ENCODE assay signal across 1 cellular context in the genomic region with DNA sequence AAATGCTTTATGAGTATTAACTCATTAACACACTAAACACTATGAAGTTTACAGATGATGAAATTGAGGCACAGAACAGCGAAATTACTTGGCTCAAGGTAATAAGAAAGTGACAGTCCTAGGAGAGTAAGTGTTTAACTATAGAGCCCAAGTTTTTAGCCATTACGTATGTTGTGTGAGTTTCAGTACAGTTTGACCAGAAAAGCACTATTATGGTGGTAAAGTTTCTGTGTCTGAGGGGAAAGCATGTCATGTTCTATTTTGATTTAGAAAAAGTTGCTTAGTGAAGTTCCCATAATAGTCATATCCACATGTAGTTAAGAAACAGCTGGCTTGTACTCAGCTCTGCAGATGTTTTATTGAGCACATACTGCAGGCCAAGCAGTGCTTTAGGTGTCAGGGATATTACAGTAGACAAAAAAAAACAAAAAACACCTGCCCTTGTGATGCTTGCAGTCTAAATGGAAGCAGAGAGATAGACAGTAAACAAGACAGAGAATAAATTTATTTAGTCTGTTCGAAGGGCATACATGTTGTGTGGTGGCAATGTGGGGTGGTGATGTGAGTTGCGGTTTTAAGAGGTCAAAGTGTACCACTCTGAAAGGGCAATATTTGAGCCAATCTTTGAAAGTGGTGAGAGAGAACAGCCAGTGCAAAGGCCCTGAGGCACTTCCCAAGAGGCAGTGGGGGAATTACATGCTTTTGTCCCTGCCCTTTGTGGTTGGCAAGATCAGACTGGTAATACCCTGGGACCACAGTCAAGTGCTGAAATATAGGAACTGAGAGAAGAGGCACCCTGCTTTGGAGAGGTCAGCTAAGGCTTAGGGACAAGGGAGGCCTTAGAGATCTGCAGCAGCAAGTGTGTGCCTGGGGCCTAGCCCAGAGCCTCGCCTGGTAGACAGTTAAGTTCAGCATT.
TF ChIP-seq lines count a peak whose summit lies in the region.

No MANE protein-coding gene starts in this region.

TF ChIP-seq in GM12878, 131 proteins besides CTCF, POLR2A, EP300 and RAD21 (continued from another document):
- no peak for TF ChIP-seq ZBTB33 (IDR thresholded peaks at IDR 0.05)
- 0 out of 2 replicates have a peak, but pooled peaks have one; percentile 48 for TF ChIP-seq CHD4 (IDR thresholded peaks at IDR 0.05)
- no peak for TF ChIP-seq ELK1 (IDR thresholded peaks at IDR 0.05; ENCODE audit: low read depth, low read length)
- TF ChIP-seq KLF5 (IDR thresholded peaks at IDR 0.05; ENCODE audit: partially characterized antibody) = no peak
- TF ChIP-seq ATF7 (IDR thresholded peaks at IDR 0.05; ENCODE audit: low read depth) = peak; percentile 80
- TF ChIP-seq SMC3 (IDR thresholded peaks at IDR 0.05; ENCODE audit: borderline replicate concordance, low read length) = peak; percentile 25; the same call in 1 of the 2 replicates
- TF ChIP-seq KDM1A (IDR thresholded peaks at IDR 0.05; ENCODE audit: borderline replicate concordance) = no peak
- TF ChIP-seq FOS (IDR thresholded peaks at IDR 0.05; ENCODE audit: borderline replicate concordance, extremely low read depth, insufficient read length) = no peak
- no peak for TF ChIP-seq ZNF24 (IDR thresholded peaks at IDR 0.05)
- no peak for TF ChIP-seq LARP7 (IDR thresholded peaks at IDR 0.05)
- TF ChIP-seq BHLHE40 (IDR thresholded peaks at IDR 0.05; ENCODE audit: borderline replicate concordance in 1 of 2, low read depth in 2 of 2, low read length in 1 of 2) = peak; percentile 41 to 71; a peak in 3 of 4 replicates
- no peak for TF ChIP-seq CHD1 (IDR thresholded peaks at IDR 0.05; ENCODE audit: low read depth, low read length)
- TF ChIP-seq NBN (IDR thresholded peaks at IDR 0.05) = peak; percentile 65
- no peak for TF ChIP-seq ZNF384 (IDR thresholded peaks at IDR 0.05; ENCODE audit: borderline replicate concordance, low read depth, low read length)
- TF ChIP-seq, protein P1, sequence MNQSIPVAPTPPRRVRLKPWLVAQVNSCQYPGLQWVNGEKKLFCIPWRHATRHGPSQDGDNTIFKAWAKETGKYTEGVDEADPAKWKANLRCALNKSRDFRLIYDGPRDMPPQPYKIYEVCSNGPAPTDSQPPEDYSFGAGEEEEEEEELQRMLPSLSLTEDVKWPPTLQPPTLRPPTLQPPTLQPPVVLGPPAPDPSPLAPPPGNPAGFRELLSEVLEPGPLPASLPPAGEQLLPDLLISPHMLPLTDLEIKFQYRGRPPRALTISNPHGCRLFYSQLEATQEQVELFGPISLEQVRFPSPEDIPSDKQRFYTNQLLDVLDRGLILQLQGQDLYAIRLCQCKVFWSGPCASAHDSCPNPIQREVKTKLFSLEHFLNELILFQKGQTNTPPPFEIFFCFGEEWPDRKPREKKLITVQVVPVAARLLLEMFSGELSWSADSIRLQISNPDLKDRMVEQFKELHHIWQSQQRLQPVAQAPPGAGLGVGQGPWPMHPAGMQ (IDR thresholded peaks at IDR 0.05; ENCODE audit: borderline replicate concordance) = no peak
- peak; percentile 46 for TF ChIP-seq BCL3 (IDR thresholded peaks at IDR 0.05; ENCODE audit: borderline replicate concordance, insufficient read depth, low read depth, low read length, poor library complexity, severe bottlenecking)
- TF ChIP-seq IKZF1 (conservative IDR thresholded peaks at IDR 0.05) = peak; percentile 88
- TF ChIP-seq USF2 (IDR thresholded peaks at IDR 0.05; ENCODE audit: borderline replicate concordance, low read depth, low read length) = no peak
- no peak for TF ChIP-seq HDGF (IDR thresholded peaks at IDR 0.05)
- peak; percentile 86 for TF ChIP-seq MTA3 (IDR thresholded peaks at IDR 0.05; ENCODE audit: borderline replicate concordance, low read length)
